Comparison of ENCODE assay signal across 18 cellular contexts in genomic region chr6:157773248-157773773, GRCh38. TPM values are rescaled to one million over a fixed set of nuclear protein-coding genes. Genes with fewer than 3 reads are reported as not detected.
DNase-seq lines count a peak whose midpoint lies in the region; ATAC-seq and TF ChIP-seq lines count a peak whose summit lies in the region.
"Had no signal": no experiment of that assay in that cellular context is flagged by ENCODE, and none has a peak within 500 bp of the region (broad histone marks: within the 10 kb centered on the region; RNA-seq: fewer than 3 reads in every experiment).

No MANE protein-coding gene starts in this region.

- WGBS in gastroesophageal sphincter (ENCODE audit: low coverage in 1 of 2), 2 donors: 70 to 71% methylated on average over 2 to 7 of the region's 10 CpGs

- H3K36me3 Mint-ChIP-seq in T-cell: no peaks in the 10 kb centered on the region

- H3K4me3 Mint-ChIP-seq in T-cell: peak overlapping the region in 1 of 3 donors; percentile 39
- H3K4me3 Mint-ChIP-seq: effector memory CD8-positive, alpha-beta T cell had no signal

- H3K36me3 ChIP-seq in gastroesophageal sphincter: no peaks in the 10 kb centered on the region
- H3K36me3 ChIP-seq: BLaER1, cardiac muscle cell had no signal

- CTCF ChIA-PET in T-cell (lab: Charles Lee): interaction anchor here (0.5 to 0.8 kb wide), 2 partner anchors 17 to 98 kb away, joined by 3 to 5 read pairs; no protein-coding TSS in a partner anchor

- H3K9me3 ChIP-seq in gastroesophageal sphincter: peaks cover 0 to 12% (median 0%) of the 10 kb centered on the region in 3 donors
- H3K9me3 ChIP-seq: BLaER1, SK-N-SH had no signal

- H3K4me1 ChIP-seq in gastroesophageal sphincter: no peaks in the 10 kb centered on the region

- no peaks in the 10 kb centered on the region for H3K9me3 Mint-ChIP-seq in T-cell
- H3K9me3 Mint-ChIP-seq: effector memory CD8-positive, alpha-beta T cell had no signal

- intact Hi-C loops in sciatic nerve (cut with DNase I): no loop called here

- H3K27me3 ChIP-seq in gastroesophageal sphincter: peaks cover 27% of the 10 kb centered on the region
- H3K27me3 ChIP-seq: BLaER1, cardiac muscle cell had no signal

- peak overlapping the region; percentile 16 to 50 for H3K27ac Mint-ChIP-seq in T-cell

- TF ChIP-seq CTCF in fibroblast of mammary gland (conservative IDR thresholded peaks at IDR 0.05; ENCODE audit: control insufficient read depth, insufficient read depth, low read depth, low read length): no peak
- no peak for TF ChIP-seq CTCF in gastroesophageal sphincter (IDR thresholded peaks at IDR 0.05)

- POLR2A ChIA-PET in T-cell (lab: Charles Lee): no interaction called here

- H3K27ac ChIP-seq in gastroesophageal sphincter: no peak overlapping the region
- H3K27ac ChIP-seq: 22Rv1, BLaER1, cardiac muscle cell had no signal

- peak; percentile 22 to 24 for DNase-seq in NCI-H526 (lab: John Stamatoyannopoulos, UW)
- DNase-seq in NCI-H526 treated with DMSO at 0.1 percent for 48 hours (lab: John Stamatoyannopoulos, UW): no peak
- no peak for DNase-seq in T-cell
- peak; percentile 44 for DNase-seq in fibroblast of mammary gland (ENCODE audit: low read depth)
- DNase-seq in sciatic nerve (ENCODE audit: low spot score): no peak
- DNase-seq in OCI-M2 (lab: John Stamatoyannopoulos, UW; ENCODE audit: unreplicated experiment): no peak
- no peak for DNase-seq in NCI-H146 treated with DMSO at 0.1 percent for 48 hours (lab: John Stamatoyannopoulos, UW; ENCODE audit: unreplicated experiment)
- DNase-seq: DND-41; effector memory CD8-positive, alpha-beta T cell; left ventricle myocardium superior; NCI-H187 treated with DMSO at 0.1 percent for 48 hours; NCI-H510A treated with DMSO at 0.1 percent for 48 hours had no signal

- peaks cover 19 to 41% (median 30%) of the 10 kb centered on the region in 3 donors for H3K4me1 Mint-ChIP-seq in T-cell

- no peak for TF ChIP-seq EP300 in gastroesophageal sphincter (IDR thresholded peaks at IDR 0.05)

- peaks cover 0 to 9% of the 10 kb centered on the region in 2 donors for H3K27me3 Mint-ChIP-seq in T-cell

- H3K4me3 ChIP-seq in fibroblast of mammary gland (ENCODE audit: control insufficient read depth, low read depth, low read length) (no peak overlapping the region), gastroesophageal sphincter (no peak overlapping the region)
- H3K4me3 ChIP-seq: BLaER1, cardiac muscle cell had no signal

- TF ChIP-seq POLR2A in gastroesophageal sphincter (IDR thresholded peaks at IDR 0.05): no peak

- ATAC-seq in T-cell (replicated peaks in 1 of 4) (no peak), sciatic nerve (peak; percentile 43), gastroesophageal sphincter (no peak)

RNA-seq across cellular contexts. Expression of gene SNX9, which starts 49.7 kb away (rescaled TPM):
- total RNA-seq in T-cell (10 to 100 TPM; 20.5 to 25.9 (median 23.7) TPM), sciatic nerve (78.1 TPM), gastroesophageal sphincter (100 to 1,000 TPM in 1 of 4 donors, 10 to 100 TPM in 3; 68.3 to 101 (median 85.0) TPM)
- total RNA-seq: OCI-LY7 had no signal

Comparison
In these comparisons a context has a peak if more than half of its experiments do, and no peak if none do; other contexts are left out.
1. DNase-seq: peak in NCI-H526 (2 of 2) and fibroblast of mammary gland (single experiment); none in NCI-H526 treated with DMSO at 0.1 percent for 48 hours (single experiment), T-cell (0 of 34), sciatic nerve (single experiment), OCI-M2 (single experiment) and NCI-H146 treated with DMSO at 0.1 percent for 48 hours (single experiment).